Comparison of ENCODE assay signal across 24 cellular contexts in genomic region chr2:120236791-120237190, GRCh38.
"Had no signal": no experiment of that assay in that cellular context is flagged by ENCODE, and none has a peak within 500 bp of the region (broad histone marks: within the 10 kb centered on the region; RNA-seq: fewer than 3 reads in every experiment).

No MANE protein-coding gene starts in this region.

- H3K27me3 ChIP-seq: esophagus squamous epithelium, gastrocnemius medialis, sigmoid colon, upper lobe of left lung had no signal

- ATAC-seq: activated CD4-positive, CD25-positive, alpha-beta regulatory T cell treated with anti-CD3 and anti-CD28 coated beads, Interleukin-2, amount 50 U/mL, for 24 hours; activated naive CD8-positive, alpha-beta T cell treated with anti-CD3 and anti-CD28 coated beads, Interleukin-2, amount 50 U/mL, for 24 hours; gastrocnemius medialis; heart left ventricle; left ventricle myocardium superior; natural killer cell treated with Interleukin-12 subunit alpha and Interleukin-12 subunit beta and Interleukin-15 and Interleukin-18, amount 100 ng/mL, for 72 hours; stimulated activated naive B cell treated with anti-CD40 and anti-IgM and Interleukin-4, amounts not matched to agents 10 μg/mL and 1 μg/mL and 100 μg/mL, for 72 hours had no signal

- H3K36me3 ChIP-seq: esophagus squamous epithelium, gastrocnemius medialis, heart left ventricle, sigmoid colon, thoracic aorta, upper lobe of left lung had no signal

- H3K4me3 ChIP-seq: esophagus squamous epithelium, gastrocnemius medialis, heart left ventricle, sigmoid colon, smooth muscle cell, thoracic aorta, upper lobe of left lung had no signal

- H3K27ac ChIP-seq: gastrocnemius medialis, heart left ventricle, parathyroid adenoma, sigmoid colon, thoracic aorta, upper lobe of left lung, VCaP had no signal

- DNase-seq: activated CD4-positive, alpha-beta memory T cell treated with anti-CD3 and anti-CD28 coated beads, Interleukin-2, amount 10 ng/mL, durations not matched to agents 7 days and 5 days; activated CD4-positive, alpha-beta T cell treated with anti-CD3 and anti-CD28 coated beads, Interleukin-2, amount 10 ng/mL, durations not matched to agents 24 days and 14 days; activated gamma-delta T cell; activated naive CD4-positive, alpha-beta T cell treated with anti-CD3 and anti-CD28 coated beads, Interleukin-2, amount 50 U/mL, for 16 hours; activated naive CD8-positive, alpha-beta T cell treated with anti-CD3 and anti-CD28 coated beads, Interleukin-2, amount 50 U/mL, for 24 hours; aorta; caudate nucleus; effector memory CD4-positive, alpha-beta T cell; esophagus squamous epithelium; gastrocnemius medialis; heart left ventricle; left ventricle myocardium superior; sigmoid colon; stimulated activated CD4-positive, alpha-beta T cell treated with anti-CD3 and anti-CD28 coated beads, Interleukin-2, amount 100 ng/mL, for 48 hours; stimulated activated CD8-positive, alpha-beta memory T cell treated with anti-CD3 and anti-CD28 coated beads, Interleukin-4, amount 100 ng/mL, for 48 hours; stimulated activated naive B cell treated with anti-CD40 and anti-IgM and Interleukin-4, amounts not matched to agents 10 μg/mL and 1 μg/mL and 100 μg/mL, for 72 hours; T-helper 2 cell; upper lobe of left lung had no signal

- H3K9me3 ChIP-seq: esophagus squamous epithelium, gastrocnemius medialis, heart left ventricle, sigmoid colon, thoracic aorta, upper lobe of left lung had no signal
